In genomic region chr13:110341445-110342247, GRCh38 we compare ENCODE assay signal across 8 cellular contexts. TPM values are rescaled to one million over a fixed set of nuclear protein-coding genes. Genes with fewer than 3 reads are reported as not detected.
DNase-seq lines count a peak whose midpoint lies in the region; ATAC-seq, FAIRE-seq and TF ChIP-seq lines count a peak whose summit lies in the region.

No MANE protein-coding gene starts in this region.

- TF ChIP-seq POLR2A in thyroid gland (IDR thresholded peaks at IDR 0.05), result peak in 1 of 2 donors; percentile 25

- H3K4me3 Mint-ChIP-seq in immature natural killer cell, result peak overlapping the region; percentile 71 to 79 (median 72)

- no peaks in the 10 kb centered on the region for H3K36me3 ChIP-seq in A673 (ENCODE audit: insufficient read depth, low read length, poor library complexity, severe bottlenecking)
- peaks cover 22% of the 10 kb centered on the region; the same call in 1 of the 2 replicates for H3K36me3 ChIP-seq in SJSA1
- no peaks in the 10 kb centered on the region for H3K36me3 ChIP-seq in thyroid gland

- ATAC-seq in GM21528 (IDR thresholded peaks at IDR 0.05; ENCODE audit: low FRiP score, unreplicated experiment), result peak; percentile 61

- H3K27me3 ChIP-seq in A673 (replicated peaks; ENCODE audit: insufficient read depth, low read depth, low read length, poor library complexity) (no peaks in the 10 kb centered on the region), SJSA1 (replicated peaks) (no peaks in the 10 kb centered on the region), thyroid gland (no peaks in the 10 kb centered on the region)

- H3K9me3 Mint-ChIP-seq in immature natural killer cell, result peaks cover 0 to 1% (median 0%) of the 10 kb centered on the region in 6 donors

- POLR2A ChIA-PET in A673 (lab: Charles Lee; ENCODE audit: low non-redundant PET), result no interaction called here

- intact Hi-C loops in A673 (cut with micrococcal nuclease; ENCODE audit: unreplicated experiment) (no loop called here), thyroid gland (cut with DNase I) (no loop called here)

- peaks cover 27% of the 10 kb centered on the region for H3K4me1 ChIP-seq in A673 (ENCODE audit: insufficient read depth, low read length, poor library complexity, severe bottlenecking)
- H3K4me1 ChIP-seq in SJSA1 (replicated peaks), result peaks cover 70% of the 10 kb centered on the region
- peaks cover 33 to 62% of the 10 kb centered on the region in 2 donors for H3K4me1 ChIP-seq in thyroid gland

- 24 to 37% methylated on average over 14 of the region's 14 CpGs for WGBS in thyroid gland, 2 donors

- peak overlapping the region; percentile 5 for H3K4me3 ChIP-seq in A673 (ENCODE audit: low read depth, low read length, poor library complexity, severe bottlenecking)
- H3K4me3 ChIP-seq in SJSA1, result no peak overlapping the region
- no peak overlapping the region for H3K4me3 ChIP-seq in thyroid gland (replicated peaks in 1 of 3)

- TSS peak; percentile 52 for BruUV-seq in A673 (replicated peaks; lab: Mats Ljungman, UMichigan)

- H3K9me3 ChIP-seq in A673 (ENCODE audit: low read depth, low read length, poor library complexity, severe bottlenecking), result no peaks in the 10 kb centered on the region
- no peaks in the 10 kb centered on the region for H3K9me3 ChIP-seq in SJSA1 (replicated peaks)
- no peaks in the 10 kb centered on the region for H3K9me3 ChIP-seq in thyroid gland

- H3K36me3 Mint-ChIP-seq in immature natural killer cell, result no peaks in the 10 kb centered on the region

- FAIRE-seq in D721Med (lab: Jason Lieb, UNC), result no peak

- CTCF ChIA-PET in A673 (lab: Charles Lee), result no interaction called here

- peaks cover 20 to 32% of the 10 kb centered on the region in 2 donors for H3K4me1 Mint-ChIP-seq in immature natural killer cell

- peak; percentile 74 for DNase-seq in A673 (ENCODE audit: low spot score)
- peak in 1 of 2 experiments; percentile 76 for DNase-seq in SJSA1 (ENCODE audit: low read depth in 1 of 2, low spot score in 2 of 2)
- no peak for DNase-seq in immature natural killer cell
- peak in 1 of 2 donors; percentile 59 for DNase-seq in thyroid gland
- DNase-seq in NCI-H1694 (lab: John Stamatoyannopoulos, UW), result no peak
- no peak for DNase-seq in D721Med (ENCODE audit: insufficient read length, low spot score)
- DNase-seq in NCI-H1436 (lab: John Stamatoyannopoulos, UW), result no peak

- H3K27ac Mint-ChIP-seq in immature natural killer cell, result peak overlapping the region in 5 of 6 donors; percentile 27 to 83 (median 40)

- H3K27ac ChIP-seq in A673 (ENCODE audit: low read depth, low read length, poor library complexity, severe bottlenecking) (peak overlapping the region; percentile 84), SJSA1 (peak overlapping the region; percentile 90), thyroid gland (peak overlapping the region; percentile 73 to 92 (median 90))

- H3K27me3 Mint-ChIP-seq in immature natural killer cell (ENCODE audit: low read depth in 3 of 3), result peaks cover 1 to 9% (median 2%) of the 10 kb centered on the region in 3 donors

- TF ChIP-seq CTCF in A673 (conservative IDR thresholded peaks at IDR 0.05; ENCODE audit: low read depth, low read length) (no peak), thyroid gland (IDR thresholded peaks at IDR 0.05) (no peak), D721Med (IDR thresholded peaks at IDR 0.05; ENCODE audit: insufficient read depth, missing control alignments) (no peak)

RNA-seq across cellular contexts. Expression of gene COL4A2, which starts 34.6 kb away (rescaled TPM):
- total RNA-seq in A673 (2021) (184 and 193 TPM in 2 replicates), thyroid gland (100 to 1,000 TPM in 3 of 4 donors, 10 to 100 TPM in 1; 97.6 to 193 (median 131) TPM)
- 677 and 741 TPM in 2 replicates for total RNA-seq in SJSA1 (2014; rRNA removed; shearing (Covaris generic))
- polyA plus RNA-seq in immature natural killer cell, result not detected

RNA-seq across cellular contexts. Expression of gene COL4A1, which starts 34.7 kb away (rescaled TPM):
- 83.9 and 86.0 TPM in 2 replicates for total RNA-seq in A673 (2021)
- 489 and 591 TPM in 2 replicates for total RNA-seq in SJSA1 (2014; rRNA removed; shearing (Covaris generic))
- not detected for polyA plus RNA-seq in immature natural killer cell
- total RNA-seq in thyroid gland, result 100 to 1,000 TPM in 2 of 4 donors, 10 to 100 TPM in 2; 71.3 to 161 (median 112) TPM
